ENCODE assay signal across 18 cellular contexts in the genomic region with DNA sequence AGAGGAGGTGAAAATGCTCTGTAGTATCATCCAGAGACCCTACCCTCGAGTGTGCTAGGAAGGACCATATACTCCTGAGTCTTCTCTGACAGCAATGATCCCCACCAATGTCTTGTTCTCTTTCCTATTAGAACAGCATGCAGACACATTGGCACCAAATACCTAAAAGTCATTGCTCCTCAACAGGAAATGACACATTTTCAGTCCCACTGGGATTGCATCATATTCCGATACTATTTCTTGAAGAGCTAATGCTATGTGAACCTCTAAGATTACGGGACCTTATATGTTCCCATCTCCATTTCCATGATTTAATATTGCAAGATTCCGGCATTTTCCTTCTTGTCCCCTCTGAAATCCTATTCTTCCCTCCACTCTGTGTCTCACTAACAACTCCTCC.
DNase-seq lines count a peak whose midpoint lies in the region; ATAC-seq and TF ChIP-seq lines count a peak whose summit lies in the region.
"Had no signal": no experiment of that assay in that cellular context is flagged by ENCODE, and none has a peak within 500 bp of the region (broad histone marks: within the 10 kb centered on the region; RNA-seq: fewer than 3 reads in every experiment).

No MANE protein-coding gene starts in this region.

- TF ChIP-seq CTCF in AG10803 (conservative IDR thresholded peaks at IDR 0.05; ENCODE audit: low read length) = no peak
- TF ChIP-seq CTCF in WTC11 (IDR thresholded peaks at IDR 0.05) = no peak

- no peak for ATAC-seq in WTC11
- no peak for ATAC-seq in GM21737 (IDR thresholded peaks at IDR 0.05; ENCODE audit: unreplicated experiment)
- no peak for ATAC-seq in HG03439 (IDR thresholded peaks at IDR 0.05; ENCODE audit: unreplicated experiment)
- ATAC-seq in HG03457 (IDR thresholded peaks at IDR 0.05; ENCODE audit: unreplicated experiment) = no peak
- ATAC-seq: left cardiac atrium; naive thymus-derived CD8-positive, alpha-beta T cell had no signal

- CTCF ChIA-PET in WTC11 (lab: Charles Lee) = interaction anchor here (0.8 kb wide), 1 partner anchor 41 kb away, joined by 3 read pairs; no protein-coding TSS in a partner anchor

- H3K36me3 Mint-ChIP-seq in WTC11 = no peaks in the 10 kb centered on the region
- no peaks in the 10 kb centered on the region for H3K36me3 Mint-ChIP-seq in activated CD4-positive, alpha-beta T cell treated with anti-CD3 and anti-CD28 coated beads, Interleukin-2, amount 10 ng/mL, durations not matched to agents 24 days and 14 days (ENCODE audit: low read depth)
- H3K36me3 Mint-ChIP-seq: activated naive CD8-positive, alpha-beta T cell treated with anti-CD3 and anti-CD28 coated beads, Interleukin-2, amount 10 ng/mL, durations not matched to agents 7 days and 5 days; naive thymus-derived CD8-positive, alpha-beta T cell had no signal

- no peak overlapping the region for H3K27ac Mint-ChIP-seq in WTC11
- H3K27ac Mint-ChIP-seq in activated CD4-positive, alpha-beta T cell treated with anti-CD3 and anti-CD28 coated beads, Interleukin-2, amount 10 ng/mL, durations not matched to agents 24 days and 14 days = no peak overlapping the region
- H3K27ac Mint-ChIP-seq: activated naive CD8-positive, alpha-beta T cell treated with anti-CD3 and anti-CD28 coated beads, Interleukin-2, amount 10 ng/mL, durations not matched to agents 7 days and 5 days; naive thymus-derived CD8-positive, alpha-beta T cell had no signal

- no peaks in the 10 kb centered on the region for H3K27me3 Mint-ChIP-seq in WTC11 (ENCODE audit: low read depth)
- H3K27me3 Mint-ChIP-seq in activated CD4-positive, alpha-beta T cell treated with anti-CD3 and anti-CD28 coated beads, Interleukin-2, amount 10 ng/mL, durations not matched to agents 24 days and 14 days = no peaks in the 10 kb centered on the region
- H3K27me3 Mint-ChIP-seq: activated naive CD8-positive, alpha-beta T cell treated with anti-CD3 and anti-CD28 coated beads, Interleukin-2, amount 10 ng/mL, durations not matched to agents 7 days and 5 days had no signal

- no peak overlapping the region for H3K4me3 ChIP-seq in AG10803 (ENCODE audit: low read length)
- H3K4me3 ChIP-seq: BLaER1 treated with 17β-estradiol and CSF1 and Interleukin-3, amounts not matched to agents 10 nM and 100 nM; coronary artery; MG63; right lobe of liver had no signal

- H3K4me1 Mint-ChIP-seq in WTC11 = peaks cover 21% of the 10 kb centered on the region
- H3K4me1 Mint-ChIP-seq in activated CD4-positive, alpha-beta T cell treated with anti-CD3 and anti-CD28 coated beads, Interleukin-2, amount 10 ng/mL, durations not matched to agents 24 days and 14 days = peaks cover 21% of the 10 kb centered on the region

- H3K4me3 Mint-ChIP-seq in WTC11 = no peak overlapping the region
- H3K4me3 Mint-ChIP-seq in activated CD4-positive, alpha-beta T cell treated with anti-CD3 and anti-CD28 coated beads, Interleukin-2, amount 10 ng/mL, durations not matched to agents 24 days and 14 days = no peak overlapping the region
- H3K4me3 Mint-ChIP-seq: activated naive CD8-positive, alpha-beta T cell treated with anti-CD3 and anti-CD28 coated beads, Interleukin-2, amount 10 ng/mL, durations not matched to agents 7 days and 5 days; naive thymus-derived CD8-positive, alpha-beta T cell had no signal

- POLR2A ChIA-PET in WTC11 (lab: Charles Lee) = interaction anchor here (0.7 kb wide), 1 partner anchor 230 kb away, joined by 3 read pairs; no protein-coding TSS in a partner anchor

- intact Hi-C loops in activated CD4-positive, alpha-beta T cell treated with anti-CD3 and anti-CD28 coated beads, Interleukin-2, amount 10 ng/mL, durations not matched to agents 24 days and 14 days (cut with micrococcal nuclease) = loop anchor here (5.0 kb wide), 2 partner anchors 85 to 130 kb away; no protein-coding TSS in a partner anchor

- peak; percentile 76 for DNase-seq in AG10803 (ENCODE audit: low read depth)
- peak; percentile 22 for DNase-seq in KBM-7
- no peak for DNase-seq in WTC11 (ENCODE audit: low spot score)
- peak; percentile 51 for DNase-seq in glomerular visceral epithelial cell (ENCODE audit: extremely low spot score)
- DNase-seq in activated CD4-positive, alpha-beta T cell treated with anti-CD3 and anti-CD28 coated beads, Interleukin-2, amount 10 ng/mL, durations not matched to agents 24 days and 14 days = no peak
- DNase-seq: activated CD8-positive, alpha-beta memory T cell treated with anti-CD3 and anti-CD28 coated beads, Interleukin-2, amount 50 U/mL, for 4 hours; activated naive CD8-positive, alpha-beta T cell treated with anti-CD3 and anti-CD28 coated beads, Interleukin-2, amount 10 ng/mL, durations not matched to agents 7 days and 5 days; left cardiac atrium; MG63; naive thymus-derived CD8-positive, alpha-beta T cell; NCI-H2227 treated with DMSO at 0.1 percent for 48 hours; right lobe of liver; SHP77 treated with DMSO at 0.1 percent for 48 hours had no signal

- in situ Hi-C loops in KBM-7 (cut with MboI; ENCODE audit: low pct_unique_long_range_greater_than_20kb, low sequenced_read_pairs) = no loop called here

- no peaks in the 10 kb centered on the region for H3K9me3 Mint-ChIP-seq in WTC11
- H3K9me3 Mint-ChIP-seq in activated CD4-positive, alpha-beta T cell treated with anti-CD3 and anti-CD28 coated beads, Interleukin-2, amount 10 ng/mL, durations not matched to agents 24 days and 14 days = no peaks in the 10 kb centered on the region
- H3K9me3 Mint-ChIP-seq: activated naive CD8-positive, alpha-beta T cell treated with anti-CD3 and anti-CD28 coated beads, Interleukin-2, amount 10 ng/mL, durations not matched to agents 7 days and 5 days; naive thymus-derived CD8-positive, alpha-beta T cell had no signal

TF ChIP-seq in WTC11, 78 proteins besides CTCF, POLR2A, EP300 and RAD21:
- TF ChIP-seq GABPB1 (CRISPR knock-in tag; IDR thresholded peaks at IDR 0.05) (peak; percentile 59; the same call in 1 of the 2 replicates), ZNF423 (CRISPR knock-in tag; IDR thresholded peaks at IDR 0.05) (no peak)
TF ChIP-seq in WTC11: peak in this region for 1.

Comparison
In these comparisons a context has a peak if more than half of its experiments do, and no peak if none do; other contexts are left out.
1. DNase-seq: peak in AG10803 (single experiment), KBM-7 (single experiment) and glomerular visceral epithelial cell (single experiment); none in WTC11 (single experiment) and activated CD4-positive, alpha-beta T cell treated with anti-CD3 and anti-CD28 coated beads, Interleukin-2, amount 10 ng/mL, durations not matched to agents 24 days and 14 days (single experiment).